Comparison of ENCODE assay signal across 8 cellular contexts in the genomic region with DNA sequence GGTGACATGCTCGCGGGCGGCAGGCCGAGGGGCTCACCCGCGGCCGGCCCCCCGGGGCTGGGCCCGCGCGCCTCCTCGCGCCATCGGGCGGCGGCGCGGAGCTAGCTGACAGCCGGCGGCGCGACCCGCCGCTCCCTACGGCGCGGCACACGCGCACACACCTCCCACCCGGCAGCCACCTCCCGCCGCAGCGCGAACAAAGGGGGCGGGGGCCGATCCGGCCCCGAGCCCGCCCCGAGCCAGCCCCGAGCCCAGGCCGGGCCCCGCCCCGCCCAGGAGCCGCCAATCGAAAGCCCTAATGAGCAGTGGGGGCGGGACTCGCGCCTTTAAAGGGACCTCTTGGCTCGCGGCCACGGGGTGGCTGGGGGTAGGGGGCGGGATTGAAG. TPM values are rescaled to one million over a fixed set of nuclear protein-coding genes. Genes with fewer than 3 reads are reported as not detected.
DNase-seq lines count a peak whose midpoint lies in the region; ATAC-seq and TF ChIP-seq lines count a peak whose summit lies in the region.

A gene with protein sequence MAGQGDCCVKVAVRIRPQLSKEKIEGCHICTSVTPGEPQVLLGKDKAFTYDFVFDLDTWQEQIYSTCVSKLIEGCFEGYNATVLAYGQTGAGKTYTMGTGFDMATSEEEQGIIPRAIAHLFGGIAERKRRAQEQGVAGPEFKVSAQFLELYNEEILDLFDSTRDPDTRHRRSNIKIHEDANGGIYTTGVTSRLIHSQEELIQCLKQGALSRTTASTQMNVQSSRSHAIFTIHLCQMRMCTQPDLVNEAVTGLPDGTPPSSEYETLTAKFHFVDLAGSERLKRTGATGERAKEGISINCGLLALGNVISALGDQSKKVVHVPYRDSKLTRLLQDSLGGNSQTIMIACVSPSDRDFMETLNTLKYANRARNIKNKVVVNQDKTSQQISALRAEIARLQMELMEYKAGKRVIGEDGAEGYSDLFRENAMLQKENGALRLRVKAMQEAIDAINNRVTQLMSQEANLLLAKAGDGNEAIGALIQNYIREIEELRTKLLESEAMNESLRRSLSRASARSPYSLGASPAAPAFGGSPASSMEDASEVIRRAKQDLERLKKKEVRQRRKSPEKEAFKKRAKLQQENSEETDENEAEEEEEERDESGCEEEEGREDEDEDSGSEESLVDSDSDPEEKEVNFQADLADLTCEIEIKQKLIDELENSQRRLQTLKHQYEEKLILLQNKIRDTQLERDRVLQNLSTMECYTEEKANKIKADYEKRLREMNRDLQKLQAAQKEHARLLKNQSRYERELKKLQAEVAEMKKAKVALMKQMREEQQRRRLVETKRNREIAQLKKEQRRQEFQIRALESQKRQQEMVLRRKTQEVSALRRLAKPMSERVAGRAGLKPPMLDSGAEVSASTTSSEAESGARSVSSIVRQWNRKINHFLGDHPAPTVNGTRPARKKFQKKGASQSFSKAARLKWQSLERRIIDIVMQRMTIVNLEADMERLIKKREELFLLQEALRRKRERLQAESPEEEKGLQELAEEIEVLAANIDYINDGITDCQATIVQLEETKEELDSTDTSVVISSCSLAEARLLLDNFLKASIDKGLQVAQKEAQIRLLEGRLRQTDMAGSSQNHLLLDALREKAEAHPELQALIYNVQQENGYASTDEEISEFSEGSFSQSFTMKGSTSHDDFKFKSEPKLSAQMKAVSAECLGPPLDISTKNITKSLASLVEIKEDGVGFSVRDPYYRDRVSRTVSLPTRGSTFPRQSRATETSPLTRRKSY (N-terminal part only) (minus strand): TSS at position 198 of the 386 bp plus-strand sequence. CDS start 331 bp downstream, outside the sequence.

- intact Hi-C loops in CD4-positive, alpha-beta memory T cell (cut with micrococcal nuclease), result loop anchor here (1.0 to 5.0 kb wide), 4 partner anchors 20 to 129 kb away; a partner anchor contains a TSS

- H3K4me3 Mint-ChIP-seq in CD4-positive, alpha-beta memory T cell, result peak within 1 kb of the TSS; percentile 92 to 98 (median 96)
- H3K4me3 Mint-ChIP-seq in naive B cell, result peak within 1 kb of the TSS; percentile 88 to 94 (median 92)
- H3K4me3 Mint-ChIP-seq in stimulated activated naive B cell treated with anti-CD40 and anti-IgM and Interleukin-4, amounts not matched to agents 10 μg/mL and 1 μg/mL and 100 μg/mL, for 72 hours, result peak within 1 kb of the TSS; percentile 83 to 86

- no peaks in the 10 kb centered on the region for H3K27me3 Mint-ChIP-seq in CD4-positive, alpha-beta memory T cell
- H3K27me3 Mint-ChIP-seq in naive B cell, result no peaks in the 10 kb centered on the region
- no peaks in the 10 kb centered on the region for H3K27me3 Mint-ChIP-seq in stimulated activated naive B cell treated with anti-CD40 and anti-IgM and Interleukin-4, amounts not matched to agents 10 μg/mL and 1 μg/mL and 100 μg/mL, for 72 hours

- no peak for TF ChIP-seq POLR2A in erythroblast (IDR thresholded peaks at IDR 0.05; ENCODE audit: low read length)

- H3K4me1 ChIP-seq in CD4-positive, alpha-beta memory T cell (ENCODE audit: insufficient read depth, low read length), result peaks cover 70% of the 10 kb centered on the region
- peaks cover 45% of the 10 kb centered on the region for H3K4me1 ChIP-seq in NT2/D1 (ENCODE audit: insufficient read depth, insufficient read length)

- H3K4me1 Mint-ChIP-seq in CD4-positive, alpha-beta memory T cell, result peaks cover 54 to 78% (median 64%) of the 10 kb centered on the region in 4 donors
- peaks cover 58 to 80% (median 63%) of the 10 kb centered on the region in 3 donors for H3K4me1 Mint-ChIP-seq in naive B cell
- H3K4me1 Mint-ChIP-seq in stimulated activated naive B cell treated with anti-CD40 and anti-IgM and Interleukin-4, amounts not matched to agents 10 μg/mL and 1 μg/mL and 100 μg/mL, for 72 hours, result peaks cover 63 to 76% of the 10 kb centered on the region in 2 donors

- H3K27ac ChIP-seq in CD4-positive, alpha-beta memory T cell (ENCODE audit: low read depth, low read length), result peak within 1 kb of the TSS; percentile 69

- no peaks in the 10 kb centered on the region for H3K36me3 ChIP-seq in CD4-positive, alpha-beta memory T cell (ENCODE audit: insufficient read depth, low read length)
- H3K36me3 ChIP-seq in NT2/D1 (ENCODE audit: insufficient read depth, insufficient read length, low read length), result no peaks in the 10 kb centered on the region

- H3K9me3 Mint-ChIP-seq in CD4-positive, alpha-beta memory T cell, result no peaks in the 10 kb centered on the region
- H3K9me3 Mint-ChIP-seq in naive B cell, result no peaks in the 10 kb centered on the region
- no peaks in the 10 kb centered on the region for H3K9me3 Mint-ChIP-seq in stimulated activated naive B cell treated with anti-CD40 and anti-IgM and Interleukin-4, amounts not matched to agents 10 μg/mL and 1 μg/mL and 100 μg/mL, for 72 hours

- H3K4me3 ChIP-seq in CD4-positive, alpha-beta memory T cell (ENCODE audit: low read length in 2 of 2), result peak within 1 kb of the TSS; percentile 67 to 86
- peak within 1 kb of the TSS; percentile 50 for H3K4me3 ChIP-seq in NT2/D1 (ENCODE audit: insufficient read length, low read depth)

- peak within 1 kb of the TSS; percentile 66 for H3K9ac ChIP-seq in NT2/D1 (ENCODE audit: insufficient read length, low read depth)

- CTCF ChIA-PET in CD4-positive, alpha-beta memory T cell (lab: Charles Lee; ENCODE audit: partially characterized antibody), result interaction anchor here (1.0 to 9.5 kb wide), 6 partner anchors 12 to 52 kb away, joined by 3 to 90 read pairs (median 22); no protein-coding TSS in a partner anchor

- ATAC-seq in GM19397 (IDR thresholded peaks at IDR 0.05; ENCODE audit: unreplicated experiment) (peak; percentile 65), HG03571 (IDR thresholded peaks at IDR 0.05; ENCODE audit: unreplicated experiment) (peak; percentile 51), naive B cell (ENCODE audit: low read depth in 2 of 2) (peak; percentile 78 to 79)
- peak; percentile 77 to 82 for ATAC-seq in stimulated activated naive B cell treated with anti-CD40 and anti-IgM and Interleukin-4, amounts not matched to agents 10 μg/mL and 1 μg/mL and 100 μg/mL, for 72 hours (replicated peaks)

- peaks cover 0 to 13% of the 10 kb centered on the region in 2 donors for H3K36me3 Mint-ChIP-seq in CD4-positive, alpha-beta memory T cell
- H3K36me3 Mint-ChIP-seq in naive B cell, result no peaks in the 10 kb centered on the region
- H3K36me3 Mint-ChIP-seq in stimulated activated naive B cell treated with anti-CD40 and anti-IgM and Interleukin-4, amounts not matched to agents 10 μg/mL and 1 μg/mL and 100 μg/mL, for 72 hours, result peaks cover 2 to 3% of the 10 kb centered on the region in 2 donors

- H3K27me3 ChIP-seq in CD4-positive, alpha-beta memory T cell (ENCODE audit: insufficient read depth, low read length), result no peaks in the 10 kb centered on the region
- peaks cover 15% of the 10 kb centered on the region for H3K27me3 ChIP-seq in NT2/D1 (ENCODE audit: insufficient read depth, insufficient read length)

- H3K9me3 ChIP-seq in CD4-positive, alpha-beta memory T cell (ENCODE audit: control insufficient read depth in 1 of 2, low read length in 2 of 2), result no peaks in the 10 kb centered on the region
- no peaks in the 10 kb centered on the region for H3K9me3 ChIP-seq in NT2/D1 (ENCODE audit: insufficient read depth, low read length)

- peak within 1 kb of the TSS; percentile 95 to 100 (median 97) for H3K27ac Mint-ChIP-seq in CD4-positive, alpha-beta memory T cell
- peak within 1 kb of the TSS; percentile 65 to 98 (median 96) for H3K27ac Mint-ChIP-seq in naive B cell
- peak within 1 kb of the TSS; percentile 91 for H3K27ac Mint-ChIP-seq in stimulated activated naive B cell treated with anti-CD40 and anti-IgM and Interleukin-4, amounts not matched to agents 10 μg/mL and 1 μg/mL and 100 μg/mL, for 72 hours

- POLR2A ChIA-PET in CD4-positive, alpha-beta memory T cell (lab: Charles Lee; ENCODE audit: partially characterized antibody), result interaction anchor here (1.0 to 3.1 kb wide), 8 partner anchors 8 to 131 kb away, joined by 3 to 12 read pairs (median 4); a partner anchor contains a TSS

- peak; percentile 89 to 92 (median 92) for DNase-seq in CD4-positive, alpha-beta memory T cell
- peak; percentile 72 for DNase-seq in NT2/D1 (ENCODE audit: low read depth, low spot score)
- DNase-seq in activated T-cell treated with anti-CD3 and anti-CD28 coated beads for 1 hour (ENCODE audit: low read depth), result peak; percentile 88
- peak; percentile 44 for DNase-seq in erythroblast (lab: John Stamatoyannopoulos, UW)
- peak; percentile 92 for DNase-seq in naive B cell
- peak; percentile 80 for DNase-seq in stimulated activated naive B cell treated with anti-CD40 and anti-IgM and Interleukin-4, amounts not matched to agents 10 μg/mL and 1 μg/mL and 100 μg/mL, for 72 hours

RNA-seq across cellular contexts. Expression of the gene that starts here (rescaled TPM):
- total RNA-seq in CD4-positive, alpha-beta memory T cell, result 10 to 100 TPM; 90.3 to 94.7 TPM
- polyA plus RNA-seq in CD4-positive, alpha-beta memory T cell, result 10 to 100 TPM in 1 of 2 donors, under 1 TPM in 1; 0.55 to 10.4 TPM
- 1 to 10 TPM; 1.6 to 6.7 (median 2.5) TPM for polyA plus RNA-seq in naive B cell (ENCODE audit: low read depth in 6 of 6)

Comparison
In these comparisons a context has a peak if more than half of its experiments do, and no peak if none do; other contexts are left out.
1. Peak in every context shown above with its lines: DNase-seq, ATAC-seq, H3K4me3 ChIP-seq and H3K27ac ChIP-seq.